30 cellular contexts compared by ENCODE assay signal in genomic region chr14:68995731-68996130, GRCh38.
"Had no signal": no experiment of that assay in that cellular context is flagged by ENCODE, and none has a peak within 500 bp of the region (broad histone marks: within the 10 kb centered on the region; RNA-seq: fewer than 3 reads in every experiment).

No MANE protein-coding gene starts in this region.

- H3K27me3 Mint-ChIP-seq: activated naive CD4-positive, alpha-beta T cell treated with anti-CD3 and anti-CD28 coated beads, Interleukin-2, amount 50 U/mL, for 24 hours; activated naive CD8-positive, alpha-beta T cell treated with anti-CD3 and anti-CD28 coated beads, Interleukin-2, amount 50 U/mL, for 24 hours; activated T-cell treated with anti-CD3 and anti-CD28 coated beads, Interleukin-2, amount 50 U/mL, for 24 hours had no signal

- H3K9me3 ChIP-seq: MG63, Peyer's patch, SJSA1, SK-N-SH had no signal

- H3K36me3 ChIP-seq: MG63, Peyer's patch, SJSA1, WERI-Rb-1 had no signal

- H3K27me3 ChIP-seq: MG63, Peyer's patch, SJSA1 had no signal

- H3K27ac Mint-ChIP-seq: activated naive CD4-positive, alpha-beta T cell treated with anti-CD3 and anti-CD28 coated beads, Interleukin-2, amount 50 U/mL, for 24 hours; activated naive CD8-positive, alpha-beta T cell treated with anti-CD3 and anti-CD28 coated beads, Interleukin-2, amount 50 U/mL, for 24 hours; activated T-cell treated with anti-CD3 and anti-CD28 coated beads, Interleukin-2, amount 50 U/mL, for 24 hours; brain; T-helper 1 cell treated with Interleukin-12 subunit alpha and Interleukin-12 subunit beta and Interleukin-4 antibody, amounts not matched to agents 30 μg/mL and 1 μg/mL, for 36 hours had no signal

- H3K4me1 ChIP-seq: Peyer's patch, SJSA1 had no signal

- H3K4me3 Mint-ChIP-seq: activated naive CD4-positive, alpha-beta T cell treated with anti-CD3 and anti-CD28 coated beads, Interleukin-2, amount 50 U/mL, for 24 hours; activated naive CD8-positive, alpha-beta T cell treated with anti-CD3 and anti-CD28 coated beads, Interleukin-2, amount 50 U/mL, for 24 hours; activated T-cell treated with anti-CD3 and anti-CD28 coated beads, Interleukin-2, amount 50 U/mL, for 24 hours; brain; T-helper 1 cell treated with Interleukin-12 subunit alpha and Interleukin-12 subunit beta and Interleukin-4 antibody, amounts not matched to agents 30 μg/mL and 1 μg/mL, for 36 hours had no signal

- H3K36me3 Mint-ChIP-seq: activated naive CD4-positive, alpha-beta T cell treated with anti-CD3 and anti-CD28 coated beads, Interleukin-2, amount 50 U/mL, for 24 hours; brain had no signal

- DNase-seq: activated CD4-positive, CD25-positive, alpha-beta regulatory T cell; activated effector memory CD4-positive, alpha-beta T cell treated with Interleukin-2 at 50 U/mL for 16 hours; activated naive CD8-positive, alpha-beta T cell treated with anti-CD3 and anti-CD28 coated beads, Interleukin-2, amount 50 U/mL, for 24 hours; activated T-cell treated with anti-CD3 and anti-CD28 coated beads, Interleukin-2, amount 50 U/mL, for 24 hours; anterior cingulate cortex; caudate nucleus; cerebellar nuclear complex; Kasumi-1; KG1; MG63; NCI-H1048; NCI-H1105 treated with DMSO at 0.1 percent for 48 hours; NCI-H1436; NCI-H1694; NCI-H1930; NCI-H2081 treated with DMSO at 0.1 percent for 48 hours; NCI-H226; NCI-H524 treated with DMSO at 0.1 percent for 48 hours; NK-92 treated with Interleukin-12 subunit alpha and Interleukin-12 subunit beta, amount 100 ng/mL, for 24 hours; PC-3; Peyer's patch; RPMI8226; SHP77 treated with DMSO at 0.1 percent for 48 hours; SK-N-SH; T1000; WERI-Rb-1 had no signal

- H3K4me3 ChIP-seq: MG63, Peyer's patch, SJSA1 had no signal

- H3K27ac ChIP-seq: Peyer's patch, SJSA1, WERI-Rb-1 had no signal

- ATAC-seq: activated naive CD8-positive, alpha-beta T cell treated with anti-CD3 and anti-CD28 coated beads, Interleukin-2, amount 50 U/mL, for 24 hours; PC-3 had no signal

- H3K9me3 Mint-ChIP-seq: activated naive CD4-positive, alpha-beta T cell treated with anti-CD3 and anti-CD28 coated beads, Interleukin-2, amount 50 U/mL, for 24 hours; activated naive CD8-positive, alpha-beta T cell treated with anti-CD3 and anti-CD28 coated beads, Interleukin-2, amount 50 U/mL, for 24 hours; activated T-cell treated with anti-CD3 and anti-CD28 coated beads, Interleukin-2, amount 50 U/mL, for 24 hours had no signal

- H3K4me1 Mint-ChIP-seq: brain had no signal
